In the genomic region with DNA sequence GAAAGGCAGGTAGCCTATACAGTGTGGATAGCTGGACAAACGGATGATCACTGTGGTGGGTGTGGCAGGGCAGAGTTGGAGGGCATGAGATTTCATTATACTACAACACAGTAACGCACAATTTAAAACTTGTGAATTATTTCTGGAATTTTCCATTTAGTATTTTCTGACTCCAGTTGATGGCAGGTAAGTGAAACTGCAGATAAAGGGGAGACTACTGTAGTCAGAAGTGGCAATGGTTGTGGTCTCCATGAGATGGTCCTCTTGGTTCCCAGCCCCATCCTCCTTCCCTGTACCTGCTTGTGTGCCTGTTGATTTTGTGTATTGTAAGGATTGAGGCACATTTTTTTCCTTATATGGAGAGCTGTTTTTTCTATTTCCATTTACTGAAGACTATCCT, we compare ENCODE assay signal across 3 cellular contexts.
TF ChIP-seq lines count a peak whose summit lies in the region.

No MANE protein-coding gene starts in this region.

TF ChIP-seq in HepG2, 621 proteins besides CTCF, POLR2A, EP300 and RAD21:
- 0 out of 2 replicates have a peak, but pooled peaks have one; percentile 50 for TF ChIP-seq ZNF317 (CRISPR knock-in tag; IDR thresholded peaks at IDR 0.05)
- TF ChIP-seq NFATC3 (CRISPR knock-in tag; IDR thresholded peaks at IDR 0.05), result no peak

TF ChIP-seq in HCT116, 20 proteins besides CTCF, POLR2A, EP300 and RAD21:
- TF ChIP-seq, protein P1, sequence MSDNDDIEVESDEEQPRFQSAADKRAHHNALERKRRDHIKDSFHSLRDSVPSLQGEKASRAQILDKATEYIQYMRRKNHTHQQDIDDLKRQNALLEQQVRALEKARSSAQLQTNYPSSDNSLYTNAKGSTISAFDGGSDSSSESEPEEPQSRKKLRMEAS (IDR thresholded peaks at IDR 0.05), result no peak
- TF ChIP-seq, protein P2, sequence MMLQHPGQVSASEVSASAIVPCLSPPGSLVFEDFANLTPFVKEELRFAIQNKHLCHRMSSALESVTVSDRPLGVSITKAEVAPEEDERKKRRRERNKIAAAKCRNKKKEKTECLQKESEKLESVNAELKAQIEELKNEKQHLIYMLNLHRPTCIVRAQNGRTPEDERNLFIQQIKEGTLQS (IDR thresholded peaks at IDR 0.05), result no peak
- no peak for TF ChIP-seq EZH2 (IDR thresholded peaks at IDR 0.05)
- TF ChIP-seq JUND (IDR thresholded peaks at IDR 0.05), result no peak
- no peak for TF ChIP-seq SRF (IDR thresholded peaks at IDR 0.05; ENCODE audit: low read depth)
- no peak for TF ChIP-seq SIN3A (IDR thresholded peaks at IDR 0.05; ENCODE audit: low read depth)
- no peak for TF ChIP-seq YY1 (IDR thresholded peaks at IDR 0.05; ENCODE audit: extremely low read depth, insufficient replicate concordance, low read depth, low read length)
- TF ChIP-seq, protein P3, sequence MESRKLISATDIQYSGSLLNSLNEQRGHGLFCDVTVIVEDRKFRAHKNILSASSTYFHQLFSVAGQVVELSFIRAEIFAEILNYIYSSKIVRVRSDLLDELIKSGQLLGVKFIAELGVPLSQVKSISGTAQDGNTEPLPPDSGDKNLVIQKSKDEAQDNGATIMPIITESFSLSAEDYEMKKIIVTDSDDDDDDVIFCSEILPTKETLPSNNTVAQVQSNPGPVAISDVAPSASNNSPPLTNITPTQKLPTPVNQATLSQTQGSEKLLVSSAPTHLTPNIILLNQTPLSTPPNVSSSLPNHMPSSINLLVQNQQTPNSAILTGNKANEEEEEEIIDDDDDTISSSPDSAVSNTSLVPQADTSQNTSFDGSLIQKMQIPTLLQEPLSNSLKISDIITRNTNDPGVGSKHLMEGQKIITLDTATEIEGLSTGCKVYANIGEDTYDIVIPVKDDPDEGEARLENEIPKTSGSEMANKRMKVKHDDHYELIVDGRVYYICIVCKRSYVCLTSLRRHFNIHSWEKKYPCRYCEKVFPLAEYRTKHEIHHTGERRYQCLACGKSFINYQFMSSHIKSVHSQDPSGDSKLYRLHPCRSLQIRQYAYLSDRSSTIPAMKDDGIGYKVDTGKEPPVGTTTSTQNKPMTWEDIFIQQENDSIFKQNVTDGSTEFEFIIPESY (IDR thresholded peaks at IDR 0.05; ENCODE audit: extremely low read depth, insufficient replicate concordance, low read length), result no peak
- TF ChIP-seq POLR2AphosphoS5 (IDR thresholded peaks at IDR 0.05; ENCODE audit: low read depth, low read length), result no peak
- no peak for TF ChIP-seq TCF7L2 (IDR thresholded peaks at IDR 0.05; ENCODE audit: borderline replicate concordance, extremely low read depth, insufficient read depth, insufficient read length)
- no peak for TF ChIP-seq EGR1 (IDR thresholded peaks at IDR 0.05; ENCODE audit: low read depth)
- TF ChIP-seq, protein P4, sequence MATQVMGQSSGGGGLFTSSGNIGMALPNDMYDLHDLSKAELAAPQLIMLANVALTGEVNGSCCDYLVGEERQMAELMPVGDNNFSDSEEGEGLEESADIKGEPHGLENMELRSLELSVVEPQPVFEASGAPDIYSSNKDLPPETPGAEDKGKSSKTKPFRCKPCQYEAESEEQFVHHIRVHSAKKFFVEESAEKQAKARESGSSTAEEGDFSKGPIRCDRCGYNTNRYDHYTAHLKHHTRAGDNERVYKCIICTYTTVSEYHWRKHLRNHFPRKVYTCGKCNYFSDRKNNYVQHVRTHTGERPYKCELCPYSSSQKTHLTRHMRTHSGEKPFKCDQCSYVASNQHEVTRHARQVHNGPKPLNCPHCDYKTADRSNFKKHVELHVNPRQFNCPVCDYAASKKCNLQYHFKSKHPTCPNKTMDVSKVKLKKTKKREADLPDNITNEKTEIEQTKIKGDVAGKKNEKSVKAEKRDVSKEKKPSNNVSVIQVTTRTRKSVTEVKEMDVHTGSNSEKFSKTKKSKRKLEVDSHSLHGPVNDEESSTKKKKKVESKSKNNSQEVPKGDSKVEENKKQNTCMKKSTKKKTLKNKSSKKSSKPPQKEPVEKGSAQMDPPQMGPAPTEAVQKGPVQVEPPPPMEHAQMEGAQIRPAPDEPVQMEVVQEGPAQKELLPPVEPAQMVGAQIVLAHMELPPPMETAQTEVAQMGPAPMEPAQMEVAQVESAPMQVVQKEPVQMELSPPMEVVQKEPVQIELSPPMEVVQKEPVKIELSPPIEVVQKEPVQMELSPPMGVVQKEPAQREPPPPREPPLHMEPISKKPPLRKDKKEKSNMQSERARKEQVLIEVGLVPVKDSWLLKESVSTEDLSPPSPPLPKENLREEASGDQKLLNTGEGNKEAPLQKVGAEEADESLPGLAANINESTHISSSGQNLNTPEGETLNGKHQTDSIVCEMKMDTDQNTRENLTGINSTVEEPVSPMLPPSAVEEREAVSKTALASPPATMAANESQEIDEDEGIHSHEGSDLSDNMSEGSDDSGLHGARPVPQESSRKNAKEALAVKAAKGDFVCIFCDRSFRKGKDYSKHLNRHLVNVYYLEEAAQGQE (IDR thresholded peaks at IDR 0.05; ENCODE audit: low read depth), result no peak
- TF ChIP-seq EZH2phosphoT487 (IDR thresholded peaks at IDR 0.05; ENCODE audit: borderline replicate concordance), result no peak
- no peak for TF ChIP-seq CEBPB (IDR thresholded peaks at IDR 0.05; ENCODE audit: low read depth)
- TF ChIP-seq ZNF274 (IDR thresholded peaks at IDR 0.05; ENCODE audit: low read depth, low read length), result no peak
- TF ChIP-seq CBX3 (IDR thresholded peaks at IDR 0.05; ENCODE audit: low read depth), result no peak
- TF ChIP-seq ZFX (IDR thresholded peaks at IDR 0.05), result no peak
- no peak for TF ChIP-seq FOSL1 (IDR thresholded peaks at IDR 0.05; ENCODE audit: low read depth)
- no peak for TF ChIP-seq ELF1 (IDR thresholded peaks at IDR 0.05; ENCODE audit: borderline replicate concordance, low read depth)
- no peak for TF ChIP-seq SP1 (IDR thresholded peaks at IDR 0.05; ENCODE audit: low read depth)

TF ChIP-seq in WTC11, 78 proteins besides CTCF, POLR2A, EP300 and RAD21:
- TF ChIP-seq, protein P5, sequence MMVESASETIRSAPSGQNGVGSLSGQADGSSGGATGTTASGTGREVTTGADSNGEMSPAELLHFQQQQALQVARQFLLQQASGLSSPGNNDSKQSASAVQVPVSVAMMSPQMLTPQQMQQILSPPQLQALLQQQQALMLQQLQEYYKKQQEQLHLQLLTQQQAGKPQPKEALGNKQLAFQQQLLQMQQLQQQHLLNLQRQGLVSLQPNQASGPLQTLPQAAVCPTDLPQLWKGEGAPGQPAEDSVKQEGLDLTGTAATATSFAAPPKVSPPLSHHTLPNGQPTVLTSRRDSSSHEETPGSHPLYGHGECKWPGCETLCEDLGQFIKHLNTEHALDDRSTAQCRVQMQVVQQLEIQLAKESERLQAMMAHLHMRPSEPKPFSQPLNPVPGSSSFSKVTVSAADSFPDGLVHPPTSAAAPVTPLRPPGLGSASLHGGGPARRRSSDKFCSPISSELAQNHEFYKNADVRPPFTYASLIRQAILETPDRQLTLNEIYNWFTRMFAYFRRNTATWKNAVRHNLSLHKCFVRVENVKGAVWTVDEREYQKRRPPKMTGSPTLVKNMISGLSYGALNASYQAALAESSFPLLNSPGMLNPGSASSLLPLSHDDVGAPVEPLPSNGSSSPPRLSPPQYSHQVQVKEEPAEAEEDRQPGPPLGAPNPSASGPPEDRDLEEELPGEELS (CRISPR knock-in tag; IDR thresholded peaks at IDR 0.05), result no peak
- TF ChIP-seq ZNF671 (CRISPR knock-in tag; IDR thresholded peaks at IDR 0.05) (no peak), ZNF317 (CRISPR knock-in tag; IDR thresholded peaks at IDR 0.05; ENCODE audit: borderline replicate concordance, low read depth) (peak; percentile 75; the same call in 1 of the 2 replicates)
